In the genomic region with DNA sequence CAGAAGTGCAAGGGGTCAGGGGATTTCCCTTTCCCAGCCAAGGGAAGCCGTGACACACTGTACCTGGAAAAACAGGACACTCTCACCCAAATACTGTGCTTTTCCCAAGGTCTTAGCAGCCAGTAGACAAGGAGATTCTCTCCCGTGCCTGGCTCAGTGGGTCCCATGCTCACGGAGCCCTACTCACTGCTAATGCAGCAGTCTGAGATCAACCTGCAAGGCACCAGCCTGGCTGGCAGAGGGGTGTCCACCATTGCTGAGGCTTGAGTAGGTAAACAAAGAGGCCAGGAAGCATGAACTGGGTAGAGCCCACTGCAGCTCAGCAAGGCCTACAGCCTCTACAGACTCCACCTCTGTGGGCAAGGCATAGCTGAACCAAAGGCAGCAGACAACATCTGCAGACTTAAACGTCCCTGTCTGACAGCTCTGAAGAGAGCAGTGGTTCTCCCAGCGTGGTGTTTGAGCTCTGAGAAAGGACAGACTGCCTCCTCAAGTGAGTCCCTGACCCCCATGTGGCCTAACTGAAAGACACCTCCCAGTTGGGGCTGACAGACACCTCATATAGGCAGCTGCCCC, we compare ENCODE assay signal across 16 cellular contexts. TPM values are rescaled to one million over a fixed set of nuclear protein-coding genes. Genes with fewer than 3 reads are reported as not detected.
"Had no signal": no experiment of that assay in that cellular context is flagged by ENCODE, and none has a peak within 500 bp of the region (broad histone marks: within the 10 kb centered on the region; RNA-seq: fewer than 3 reads in every experiment).

No MANE protein-coding gene starts in this region.

RNA-seq across cellular contexts. Expression of a gene that starts 21.8 kb away (rescaled TPM):
- total RNA-seq: activated B cell treated with CpG ODN at 0.5 μM for 24 hours; activated CD4-positive, alpha-beta memory T cell treated with anti-CD3 and anti-CD28 coated beads for 36 hours; activated CD4-positive, alpha-beta T cell treated with anti-CD3 and anti-CD28 coated beads, Interleukin-2, amount 10 ng/mL, durations not matched to agents 24 days and 14 days; activated CD8-positive, alpha-beta memory T cell treated with anti-CD3 and anti-CD28 coated beads for 36 hours; activated CD8-positive, alpha-beta T cell treated with anti-CD3 and anti-CD28 coated beads for 36 hours; activated naive CD4-positive, alpha-beta T cell treated with anti-CD3 and anti-CD28 coated beads for 36 hours; activated naive CD4-positive, alpha-beta T cell treated with anti-CD3 and anti-CD28 coated beads, Interleukin-2, amount 50 U/mL, for 72 hours; activated naive CD8-positive, alpha-beta T cell treated with anti-CD3 and anti-CD28 coated beads for 36 hours; activated T-cell treated with anti-CD3 and anti-CD28 coated beads, Interleukin-2, amount 50 U/mL, for 4 hours; activated T-cell treated with anti-CD3 and anti-CD28 coated beads, Interleukin-2, amount 50 U/mL, for 72 hours; activated T-helper 1 cell treated with anti-CD3 and anti-CD28 coated beads, Interleukin-12 subunit alpha, Interleukin-12 subunit beta, Interleukin-2, Interleukin-4 antibody, amounts not matched to agents 30 ng/mL and 10 ng/mL and 1 ng/mL, durations not matched to agents 14 hours and 24 hours and 36 hours; activated T-helper 17 cell treated with anti-CD3 and anti-CD28 coated beads, Interleukin-2, amount 50 U/mL, for 72 hours; ascending aorta; bronchial epithelial cell had no signal
- polyA plus RNA-seq: cardiac muscle cell had no signal

RNA-seq across cellular contexts. Expression of a gene that starts 37.3 kb away (rescaled TPM):
- total RNA-seq: activated CD4-positive, alpha-beta memory T cell treated with anti-CD3 and anti-CD28 coated beads for 36 hours; activated CD4-positive, alpha-beta T cell treated with anti-CD3 and anti-CD28 coated beads, Interleukin-2, amount 10 ng/mL, durations not matched to agents 24 days and 14 days; activated CD8-positive, alpha-beta memory T cell treated with anti-CD3 and anti-CD28 coated beads for 36 hours; activated CD8-positive, alpha-beta T cell treated with anti-CD3 and anti-CD28 coated beads for 36 hours; activated naive CD4-positive, alpha-beta T cell treated with anti-CD3 and anti-CD28 coated beads for 36 hours; activated naive CD8-positive, alpha-beta T cell treated with anti-CD3 and anti-CD28 coated beads for 36 hours; activated T-cell treated with anti-CD3 and anti-CD28 coated beads, Interleukin-2, amount 50 U/mL, for 4 hours; activated T-helper 1 cell treated with anti-CD3 and anti-CD28 coated beads, Interleukin-12 subunit alpha, Interleukin-12 subunit beta, Interleukin-2, Interleukin-4 antibody, amounts not matched to agents 30 ng/mL and 10 ng/mL and 1 ng/mL, durations not matched to agents 14 hours and 24 hours and 36 hours; ascending aorta; bronchial epithelial cell; cardiac muscle cell had no signal

RNA-seq across cellular contexts. Expression of a gene that starts 43.0 kb away (rescaled TPM):
- total RNA-seq: activated B cell treated with CpG ODN at 0.5 μM for 24 hours; activated CD4-positive, alpha-beta memory T cell treated with anti-CD3 and anti-CD28 coated beads for 36 hours; activated CD4-positive, alpha-beta T cell treated with anti-CD3 and anti-CD28 coated beads, Interleukin-2, amount 10 ng/mL, durations not matched to agents 24 days and 14 days; activated CD8-positive, alpha-beta memory T cell treated with anti-CD3 and anti-CD28 coated beads for 36 hours; activated CD8-positive, alpha-beta T cell treated with anti-CD3 and anti-CD28 coated beads for 36 hours; activated naive CD4-positive, alpha-beta T cell treated with anti-CD3 and anti-CD28 coated beads for 36 hours; activated naive CD4-positive, alpha-beta T cell treated with anti-CD3 and anti-CD28 coated beads, Interleukin-2, amount 50 U/mL, for 72 hours; activated naive CD8-positive, alpha-beta T cell treated with anti-CD3 and anti-CD28 coated beads for 36 hours; activated T-cell treated with anti-CD3 and anti-CD28 coated beads, Interleukin-2, amount 50 U/mL, for 4 hours; activated T-cell treated with anti-CD3 and anti-CD28 coated beads, Interleukin-2, amount 50 U/mL, for 72 hours; activated T-helper 1 cell treated with anti-CD3 and anti-CD28 coated beads, Interleukin-12 subunit alpha, Interleukin-12 subunit beta, Interleukin-2, Interleukin-4 antibody, amounts not matched to agents 30 ng/mL and 10 ng/mL and 1 ng/mL, durations not matched to agents 14 hours and 24 hours and 36 hours; activated T-helper 17 cell treated with anti-CD3 and anti-CD28 coated beads, Interleukin-2, amount 50 U/mL, for 72 hours; adrenal gland; ascending aorta; bronchial epithelial cell; cardiac muscle cell had no signal
- polyA plus RNA-seq: adrenal gland, cardiac muscle cell had no signal
